ENCODE assay signal across 8 cellular contexts in the genomic region with DNA sequence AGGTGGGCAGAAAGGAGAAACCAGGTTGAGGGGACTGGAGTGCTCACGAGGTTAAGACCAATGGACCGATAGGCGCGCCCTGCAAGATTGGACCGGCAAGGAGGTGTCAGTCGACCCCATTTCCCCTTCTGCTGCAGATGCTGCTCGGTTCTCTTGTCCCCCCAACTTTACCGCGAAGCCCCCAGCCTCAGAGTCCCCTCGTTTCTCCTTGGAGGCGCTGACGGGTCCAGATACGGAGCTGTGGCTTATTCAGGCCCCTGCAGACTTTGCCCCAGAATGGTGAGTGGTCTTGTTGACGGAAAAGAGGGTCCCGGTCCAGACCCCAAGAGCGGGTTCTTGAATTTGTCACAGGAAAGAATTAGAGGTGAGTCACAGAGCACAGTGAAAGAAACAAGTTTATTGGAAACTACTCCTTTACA. TPM values are rescaled to one million over a fixed set of nuclear protein-coding genes. Genes with fewer than 3 reads are reported as not detected.
DNase-seq lines count a peak whose midpoint lies in the region; ATAC-seq and TF ChIP-seq lines count a peak whose summit lies in the region.

No MANE protein-coding gene starts in this region.

- peak overlapping the region in 1 of 2 donors; percentile 15 for H3K9ac ChIP-seq in liver (ENCODE audit: low read depth in 1 of 2, low read length in 2 of 2)

- H3K27me3 Mint-ChIP-seq in activated naive CD8-positive, alpha-beta T cell treated with anti-CD3 and anti-CD28 coated beads for 36 hours: peaks cover 32% of the 10 kb centered on the region

- H3K27me3 ChIP-seq in cardiac muscle cell (no peaks in the 10 kb centered on the region), liver (ENCODE audit: control insufficient read depth in 4 of 4, insufficient read depth in 4 of 4, low read length in 3 of 4) (no peaks in the 10 kb centered on the region), tibial nerve (peaks cover 5 to 32% of the 10 kb centered on the region in 2 donors)

- TF ChIP-seq CTCF in cardiac muscle cell (IDR thresholded peaks at IDR 0.05; ENCODE audit: low read depth, low read length): no peak
- no peak for TF ChIP-seq CTCF in liver (IDR thresholded peaks at IDR 0.05; ENCODE audit: low read depth, low read length, missing input control)
- TF ChIP-seq CTCF in tibial nerve (IDR thresholded peaks at IDR 0.05): no peak

- H3K4me1 ChIP-seq in cardiac muscle cell (ENCODE audit: low read depth) (peaks cover 14% of the 10 kb centered on the region), liver (ENCODE audit: control insufficient read depth in 4 of 4, insufficient read depth in 4 of 4, low read length in 3 of 4) (peaks cover 10 to 35% (median 23%) of the 10 kb centered on the region in 4 donors), tibial nerve (peaks cover 0 to 55% (median 16%) of the 10 kb centered on the region in 4 donors)

- peak overlapping the region; percentile 93 for H3K27ac Mint-ChIP-seq in activated naive CD8-positive, alpha-beta T cell treated with anti-CD3 and anti-CD28 coated beads for 36 hours

- 1% methylated on average over 16 of the region's 16 CpGs for WGBS in liver
- 2 to 3% methylated on average over 16 of the region's 16 CpGs for WGBS in tibial nerve, 2 donors

- TF ChIP-seq RAD21 in liver (IDR thresholded peaks at IDR 0.05): no peak

- ATAC-seq in Right ventricle myocardium superior (ENCODE audit: poor library complexity): no peak
- no peak for ATAC-seq in HG03135 (IDR thresholded peaks at IDR 0.05; ENCODE audit: unreplicated experiment)
- ATAC-seq in HG02840 (IDR thresholded peaks at IDR 0.05; ENCODE audit: low FRiP score, unreplicated experiment): no peak

- H3K9me3 Mint-ChIP-seq in activated naive CD8-positive, alpha-beta T cell treated with anti-CD3 and anti-CD28 coated beads for 36 hours: no peaks in the 10 kb centered on the region

- no peak for DNase-seq in cardiac muscle cell (ENCODE audit: low read depth in 1 of 2, low spot score in 1 of 2)
- DNase-seq in Right ventricle myocardium superior: no peak
- DNase-seq in activated naive CD8-positive, alpha-beta T cell treated with anti-CD3 and anti-CD28 coated beads for 36 hours: no peak
- no peak for DNase-seq in tibial nerve (ENCODE audit: low spot score in 2 of 2)
- no peak for DNase-seq in SIG-M5 (lab: John Stamatoyannopoulos, UW)

- peaks cover 40% of the 10 kb centered on the region for H3K4me1 Mint-ChIP-seq in activated naive CD8-positive, alpha-beta T cell treated with anti-CD3 and anti-CD28 coated beads for 36 hours

- H3K4me3 ChIP-seq in cardiac muscle cell (peak overlapping the region; percentile 71), liver (ENCODE audit: low read depth in 1 of 3, low read length in 3 of 3) (peak overlapping the region; percentile 48 to 82 (median 75)), tibial nerve (peak overlapping the region; percentile 50 to 78 (median 68))

- intact Hi-C loops in Right ventricle myocardium superior (cut with DNase I): no loop called here

- no peak for TF ChIP-seq POLR2A in tibial nerve (IDR thresholded peaks at IDR 0.05)

- H3K9me3 ChIP-seq in cardiac muscle cell (ENCODE audit: low read depth) (no peaks in the 10 kb centered on the region), liver (ENCODE audit: control insufficient read depth in 4 of 4, low read length in 3 of 4) (no peaks in the 10 kb centered on the region), tibial nerve (no peaks in the 10 kb centered on the region)

- H3K36me3 ChIP-seq in cardiac muscle cell: no peaks in the 10 kb centered on the region
- H3K36me3 ChIP-seq in liver (ENCODE audit: control insufficient read depth in 4 of 4, insufficient read depth in 3 of 4, low read depth in 1 of 4, low read length in 3 of 4): peaks cover 0 to 2% (median 0%) of the 10 kb centered on the region in 4 donors
- peaks cover 0 to 28% (median 0%) of the 10 kb centered on the region in 3 donors for H3K36me3 ChIP-seq in tibial nerve

- peak overlapping the region; percentile 99 for H3K4me3 Mint-ChIP-seq in activated naive CD8-positive, alpha-beta T cell treated with anti-CD3 and anti-CD28 coated beads for 36 hours

- TF ChIP-seq EP300 in tibial nerve (IDR thresholded peaks at IDR 0.05): no peak

- peaks cover 29% of the 10 kb centered on the region for H3K36me3 Mint-ChIP-seq in activated naive CD8-positive, alpha-beta T cell treated with anti-CD3 and anti-CD28 coated beads for 36 hours

- H3K27ac ChIP-seq in cardiac muscle cell: no peak overlapping the region
- no peak overlapping the region for H3K27ac ChIP-seq in liver (ENCODE audit: low read depth in 1 of 2, low read length in 2 of 2)
- peak overlapping the region in 1 of 4 donors; percentile 90 for H3K27ac ChIP-seq in tibial nerve

TF ChIP-seq in liver, 16 proteins besides CTCF, POLR2A, EP300 and RAD21 (continues in another document):
- no peak for TF ChIP-seq SP1 (IDR thresholded peaks at IDR 0.05)
- TF ChIP-seq, protein P1, sequence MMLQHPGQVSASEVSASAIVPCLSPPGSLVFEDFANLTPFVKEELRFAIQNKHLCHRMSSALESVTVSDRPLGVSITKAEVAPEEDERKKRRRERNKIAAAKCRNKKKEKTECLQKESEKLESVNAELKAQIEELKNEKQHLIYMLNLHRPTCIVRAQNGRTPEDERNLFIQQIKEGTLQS (IDR thresholded peaks at IDR 0.05): no peak
- no peak for TF ChIP-seq JUND (IDR thresholded peaks at IDR 0.05)
- TF ChIP-seq, protein P2, sequence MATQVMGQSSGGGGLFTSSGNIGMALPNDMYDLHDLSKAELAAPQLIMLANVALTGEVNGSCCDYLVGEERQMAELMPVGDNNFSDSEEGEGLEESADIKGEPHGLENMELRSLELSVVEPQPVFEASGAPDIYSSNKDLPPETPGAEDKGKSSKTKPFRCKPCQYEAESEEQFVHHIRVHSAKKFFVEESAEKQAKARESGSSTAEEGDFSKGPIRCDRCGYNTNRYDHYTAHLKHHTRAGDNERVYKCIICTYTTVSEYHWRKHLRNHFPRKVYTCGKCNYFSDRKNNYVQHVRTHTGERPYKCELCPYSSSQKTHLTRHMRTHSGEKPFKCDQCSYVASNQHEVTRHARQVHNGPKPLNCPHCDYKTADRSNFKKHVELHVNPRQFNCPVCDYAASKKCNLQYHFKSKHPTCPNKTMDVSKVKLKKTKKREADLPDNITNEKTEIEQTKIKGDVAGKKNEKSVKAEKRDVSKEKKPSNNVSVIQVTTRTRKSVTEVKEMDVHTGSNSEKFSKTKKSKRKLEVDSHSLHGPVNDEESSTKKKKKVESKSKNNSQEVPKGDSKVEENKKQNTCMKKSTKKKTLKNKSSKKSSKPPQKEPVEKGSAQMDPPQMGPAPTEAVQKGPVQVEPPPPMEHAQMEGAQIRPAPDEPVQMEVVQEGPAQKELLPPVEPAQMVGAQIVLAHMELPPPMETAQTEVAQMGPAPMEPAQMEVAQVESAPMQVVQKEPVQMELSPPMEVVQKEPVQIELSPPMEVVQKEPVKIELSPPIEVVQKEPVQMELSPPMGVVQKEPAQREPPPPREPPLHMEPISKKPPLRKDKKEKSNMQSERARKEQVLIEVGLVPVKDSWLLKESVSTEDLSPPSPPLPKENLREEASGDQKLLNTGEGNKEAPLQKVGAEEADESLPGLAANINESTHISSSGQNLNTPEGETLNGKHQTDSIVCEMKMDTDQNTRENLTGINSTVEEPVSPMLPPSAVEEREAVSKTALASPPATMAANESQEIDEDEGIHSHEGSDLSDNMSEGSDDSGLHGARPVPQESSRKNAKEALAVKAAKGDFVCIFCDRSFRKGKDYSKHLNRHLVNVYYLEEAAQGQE (IDR thresholded peaks at IDR 0.05): no peak
- no peak for TF ChIP-seq YY1 (IDR thresholded peaks at IDR 0.05)
- no peak for TF ChIP-seq EGR1 (IDR thresholded peaks at IDR 0.05; ENCODE audit: low read depth in 2 of 2)
- no peak for TF ChIP-seq FOXA2 (IDR thresholded peaks at IDR 0.05)
- TF ChIP-seq RXRA (IDR thresholded peaks at IDR 0.05): no peak
- TF ChIP-seq HNF4A (conservative IDR thresholded peaks at IDR 0.05): no peak
- TF ChIP-seq HNF4G (IDR thresholded peaks at IDR 0.05): no peak
- TF ChIP-seq, protein P3, sequence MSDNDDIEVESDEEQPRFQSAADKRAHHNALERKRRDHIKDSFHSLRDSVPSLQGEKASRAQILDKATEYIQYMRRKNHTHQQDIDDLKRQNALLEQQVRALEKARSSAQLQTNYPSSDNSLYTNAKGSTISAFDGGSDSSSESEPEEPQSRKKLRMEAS (IDR thresholded peaks at IDR 0.05): no peak

RNA-seq across cellular contexts. Expression of a gene that starts 0.5 kb away (rescaled TPM):
- total RNA-seq in cardiac muscle cell (6.5 and 17.8 TPM in 2 replicates), Right ventricle myocardium superior (7.7 TPM), liver (1 to 10 TPM; 1.9 TPM), tibial nerve (10 to 100 TPM in 1 of 4 donors, 1 to 10 TPM in 3; 2.2 to 10.8 (median 6.2) TPM)
- polyA plus RNA-seq in cardiac muscle cell (6.0 and 6.6 TPM in 2 replicates), liver (1 to 10 TPM; 1.1 to 2.4 TPM)
- 10 to 100 TPM; 27.0 to 27.1 TPM for total RNA-seq in activated naive CD8-positive, alpha-beta T cell treated with anti-CD3 and anti-CD28 coated beads for 36 hours

RNA-seq across cellular contexts. Expression of a gene that starts 2.1 kb away (rescaled TPM):
- total RNA-seq in cardiac muscle cell: 49.7 and 118 TPM in 2 replicates
- 39.5 and 54.1 TPM in 2 replicates for polyA plus RNA-seq in cardiac muscle cell
- 207 TPM for total RNA-seq in Right ventricle myocardium superior
- total RNA-seq in activated naive CD8-positive, alpha-beta T cell treated with anti-CD3 and anti-CD28 coated beads for 36 hours: 1 to 10 TPM; 3.6 to 4.7 TPM
- total RNA-seq in liver: 1 to 10 TPM in 1 of 2 donors, under 1 TPM in 1; 0.51 to 6.5 TPM
- polyA plus RNA-seq in liver: 1 to 10 TPM; 3.3 to 7.7 TPM
- 10 to 100 TPM; 10.0 to 27.9 (median 17.1) TPM for total RNA-seq in tibial nerve

RNA-seq across cellular contexts. Expression of a gene that starts 16.8 kb away (rescaled TPM):
- 120 and 164 TPM in 2 replicates for total RNA-seq in cardiac muscle cell
- 138 and 169 TPM in 2 replicates for polyA plus RNA-seq in cardiac muscle cell
- total RNA-seq in Right ventricle myocardium superior: 163 TPM
- 10 to 100 TPM; 50.0 to 53.2 TPM for total RNA-seq in activated naive CD8-positive, alpha-beta T cell treated with anti-CD3 and anti-CD28 coated beads for 36 hours
- total RNA-seq in liver: 10 to 100 TPM; 19.3 to 24.7 TPM
- polyA plus RNA-seq in liver: 10 to 100 TPM; 19.2 to 28.7 TPM
- 100 to 1,000 TPM in 2 of 4 donors, 10 to 100 TPM in 2; 95.5 to 161 (median 99.2) TPM for total RNA-seq in tibial nerve

RNA-seq across cellular contexts. Expression of a gene that starts 36.6 kb away (rescaled TPM):
- 45.4 and 69.1 TPM in 2 replicates for total RNA-seq in cardiac muscle cell
- 19.2 and 28.2 TPM in 2 replicates for polyA plus RNA-seq in cardiac muscle cell
- total RNA-seq in Right ventricle myocardium superior: 11.2 TPM
- total RNA-seq in activated naive CD8-positive, alpha-beta T cell treated with anti-CD3 and anti-CD28 coated beads for 36 hours: 10 to 100 TPM; 25.5 to 29.1 TPM
- total RNA-seq in liver: 1 to 10 TPM; 8.3 to 8.7 TPM
- polyA plus RNA-seq in liver: 1 to 10 TPM; 3.3 to 8.2 TPM
- total RNA-seq in tibial nerve: 10 to 100 TPM in 3 of 4 donors, 1 to 10 TPM in 1; 9.4 to 19.5 (median 17.6) TPM
